1 cellular context compared by ENCODE assay signal in genomic region chr20:32485126-32485769, GRCh38.
A peak's percentile ranks its signal among the peaks of the same experiment; 100 is the strongest.
TF ChIP-seq lines count a peak whose summit lies in the region.

No MANE protein-coding gene starts in this region.

TF ChIP-seq in HepG2, 621 proteins besides CTCF, POLR2A, EP300 and RAD21 (continued from another document and continues in another):
- 0 out of 2 replicates have a peak, but pooled peaks have one; percentile 2 for TF ChIP-seq AHDC1 (CRISPR knock-in tag; IDR thresholded peaks at IDR 0.05; ENCODE audit: borderline replicate concordance)
- TF ChIP-seq TBX2 (CRISPR knock-in tag; IDR thresholded peaks at IDR 0.05; ENCODE audit: borderline replicate concordance) = peak; percentile 34
- no peak for TF ChIP-seq ZNF256 (CRISPR knock-in tag; conservative IDR thresholded peaks at IDR 0.05)
- TF ChIP-seq ZNF510 (CRISPR knock-in tag; IDR thresholded peaks at IDR 0.05; ENCODE audit: low read depth) = no peak; the same call in 1 of the 2 replicates
- no peak for TF ChIP-seq REL (CRISPR knock-in tag; conservative IDR thresholded peaks at IDR 0.05)
- no peak; the same call in 1 of the 2 replicates for TF ChIP-seq RXRB (CRISPR knock-in tag; IDR thresholded peaks at IDR 0.05; ENCODE audit: borderline replicate concordance)
- TF ChIP-seq GATAD2A (CRISPR knock-in tag; IDR thresholded peaks at IDR 0.05) = peak; percentile 72
- peak; percentile 94; the same call in 1 of the 2 replicates for TF ChIP-seq CC2D1A (CRISPR knock-in tag; IDR thresholded peaks at IDR 0.05)
- TF ChIP-seq YY1 (IDR thresholded peaks at IDR 0.05; ENCODE audit: insufficient read depth, insufficient replicate concordance, low read depth, low read length) = no peak
- peak; percentile 43; the same call in 1 of the 2 replicates for TF ChIP-seq NR2C2 (CRISPR knock-in tag; IDR thresholded peaks at IDR 0.05; ENCODE audit: borderline replicate concordance)
- no peak for TF ChIP-seq ZNF672 (CRISPR knock-in tag; IDR thresholded peaks at IDR 0.05)
- TF ChIP-seq ZNF878 (CRISPR knock-in tag; IDR thresholded peaks at IDR 0.05) = no peak
- TF ChIP-seq ZSCAN9 (CRISPR knock-in tag; IDR thresholded peaks at IDR 0.05; ENCODE audit: borderline replicate concordance) = no peak; the same call in 1 of the 2 replicates
- no peak for TF ChIP-seq TFE3 (CRISPR knock-in tag; IDR thresholded peaks at IDR 0.05)
- peak; percentile 50 for TF ChIP-seq HMG20A (CRISPR knock-in tag; IDR thresholded peaks at IDR 0.05; ENCODE audit: borderline replicate concordance)
- no peak for TF ChIP-seq ZMAT3 (CRISPR knock-in tag; conservative IDR thresholded peaks at IDR 0.05)
- no peak; the same call in 1 of the 2 replicates for TF ChIP-seq BCL6 (CRISPR knock-in tag; IDR thresholded peaks at IDR 0.05)
- TF ChIP-seq KLF12 (CRISPR knock-in tag; IDR thresholded peaks at IDR 0.05; ENCODE audit: borderline replicate concordance) = no peak
- TF ChIP-seq SMYD3 (CRISPR knock-in tag; IDR thresholded peaks at IDR 0.05) = no peak
- TF ChIP-seq ZNF383 (CRISPR knock-in tag; IDR thresholded peaks at IDR 0.05; ENCODE audit: borderline replicate concordance) = no peak
- no peak for TF ChIP-seq NBN (conservative IDR thresholded peaks at IDR 0.05)
- no peak for TF ChIP-seq ZNF263 (CRISPR knock-in tag; IDR thresholded peaks at IDR 0.05)
- no peak for TF ChIP-seq ZNF44 (CRISPR knock-in tag; IDR thresholded peaks at IDR 0.05)
- no peak for TF ChIP-seq ZNF460 (CRISPR knock-in tag; IDR thresholded peaks at IDR 0.05; ENCODE audit: borderline replicate concordance)
- no peak for TF ChIP-seq PRMT3 (CRISPR knock-in tag; IDR thresholded peaks at IDR 0.05; ENCODE audit: borderline replicate concordance, low read depth)
- TF ChIP-seq ETV5 (CRISPR knock-in tag; IDR thresholded peaks at IDR 0.05; ENCODE audit: borderline replicate concordance) = peak; percentile 56; the same call in 1 of the 2 replicates
- TF ChIP-seq ZC3H4 (CRISPR knock-in tag; IDR thresholded peaks at IDR 0.05; ENCODE audit: borderline replicate concordance) = no peak
- TF ChIP-seq ZNF331 (CRISPR knock-in tag; IDR thresholded peaks at IDR 0.05) = peak; percentile 57; the same call in 1 of the 2 replicates
- no peak for TF ChIP-seq ZNF253 (CRISPR knock-in tag; IDR thresholded peaks at IDR 0.05; ENCODE audit: borderline replicate concordance)
- no peak for TF ChIP-seq U2AF2 (IDR thresholded peaks at IDR 0.05; ENCODE audit: low read depth, low read length)
- TF ChIP-seq MTF1 (CRISPR knock-in tag; IDR thresholded peaks at IDR 0.05) = no peak
- TF ChIP-seq ZNF761 (CRISPR knock-in tag; conservative IDR thresholded peaks at IDR 0.05) = no peak
- no peak for TF ChIP-seq TGIF2 (CRISPR knock-in tag; IDR thresholded peaks at IDR 0.05)
- TF ChIP-seq ZBED4 (CRISPR knock-in tag; IDR thresholded peaks at IDR 0.05; ENCODE audit: borderline replicate concordance) = peak; percentile 71; the same call in 1 of the 2 replicates
- TF ChIP-seq ZUFSP (CRISPR knock-in tag; IDR thresholded peaks at IDR 0.05; ENCODE audit: borderline replicate concordance) = no peak
- TF ChIP-seq POLR2AphosphoS2 (IDR thresholded peaks at IDR 0.05; ENCODE audit: low read depth, low read length) = no peak
- no peak for TF ChIP-seq TIGD3 (CRISPR knock-in tag; IDR thresholded peaks at IDR 0.05; ENCODE audit: borderline replicate concordance)
- peak; percentile 91 for TF ChIP-seq ZNF362 (CRISPR knock-in tag; IDR thresholded peaks at IDR 0.05; ENCODE audit: borderline replicate concordance)
- TF ChIP-seq PREB (CRISPR knock-in tag; IDR thresholded peaks at IDR 0.05) = no peak
- no peak for TF ChIP-seq ZZZ3 (CRISPR knock-in tag; IDR thresholded peaks at IDR 0.05; ENCODE audit: borderline replicate concordance)
- TF ChIP-seq TBP (CRISPR knock-in tag; IDR thresholded peaks at IDR 0.05) = no peak
- peak; percentile 48 for TF ChIP-seq ZNF605 (CRISPR knock-in tag; IDR thresholded peaks at IDR 0.05)
- 0 out of 2 replicates have a peak, but pooled peaks have one; percentile 43 for TF ChIP-seq ZNF33A (CRISPR knock-in tag; IDR thresholded peaks at IDR 0.05; ENCODE audit: borderline replicate concordance)
- 0 out of 2 replicates have a peak, but pooled peaks have one; percentile 52 for TF ChIP-seq TOE1 (CRISPR knock-in tag; IDR thresholded peaks at IDR 0.05)
- no peak for TF ChIP-seq NFYB (CRISPR knock-in tag; IDR thresholded peaks at IDR 0.05)
- no peak for TF ChIP-seq MAFG (CRISPR knock-in tag; IDR thresholded peaks at IDR 0.05)
- TF ChIP-seq ZNF720 (CRISPR knock-in tag; IDR thresholded peaks at IDR 0.05) = no peak
- TF ChIP-seq KDM4B (CRISPR knock-in tag; IDR thresholded peaks at IDR 0.05) = no peak
- TF ChIP-seq KDM6A (CRISPR knock-in tag; IDR thresholded peaks at IDR 0.05; ENCODE audit: low read depth) = 0 out of 2 replicates have a peak, but pooled peaks have one; percentile 39
- TF ChIP-seq ZBTB34 (CRISPR knock-in tag; IDR thresholded peaks at IDR 0.05) = no peak
- no peak for TF ChIP-seq SRSF9 (IDR thresholded peaks at IDR 0.05; ENCODE audit: borderline replicate concordance, insufficient read depth, low read depth, low read length, poor library complexity, severe bottlenecking)
- TF ChIP-seq AGO2 (optimal IDR thresholded peaks at IDR 0.05; ENCODE audit: low read depth, low read length) = no peak
- no peak for TF ChIP-seq MTF2 (CRISPR knock-in tag; IDR thresholded peaks at IDR 0.05; ENCODE audit: borderline replicate concordance)
